In genomic region chr14:88879016-88879415, GRCh38 we compare ENCODE assay signal across 12 cellular contexts. TPM values are rescaled to one million over a fixed set of nuclear protein-coding genes. Genes with fewer than 3 reads are reported as not detected.
A peak's percentile ranks its signal among the peaks of the same experiment; 100 is the strongest.
DNase-seq lines count a peak whose midpoint lies in the region; ATAC-seq, FAIRE-seq and TF ChIP-seq lines count a peak whose summit lies in the region.
"Had no signal": no experiment of that assay in that cellular context is flagged by ENCODE, and none has a peak within 500 bp of the region (broad histone marks: within the 10 kb centered on the region; RNA-seq: fewer than 3 reads in every experiment).

No MANE protein-coding gene starts in this region.

- CTCF ChIA-PET in A549 (lab: Yijun Ruan, JAX): interaction anchor here (1.3 kb wide), 1 partner anchor 86 kb away, joined by 3 read pairs; the partner anchor contains the start of gene EML5
- CTCF ChIA-PET in activated CD8-positive, alpha-beta T cell treated with anti-CD3 and anti-CD28 coated beads, Interleukin-2, amount 10 ng/mL, durations not matched to agents 7 days and 5 days (lab: Charles Lee): interaction anchor here (1.7 kb wide), 1 partner anchor 10 kb away, joined by 5 read pairs; no protein-coding TSS in a partner anchor

- no peak for TF ChIP-seq EP300 in A549 (IDR thresholded peaks at IDR 0.05)

- H3K36me3 Mint-ChIP-seq in activated CD8-positive, alpha-beta T cell treated with anti-CD3 and anti-CD28 coated beads, Interleukin-2, amount 10 ng/mL, durations not matched to agents 7 days and 5 days (ENCODE audit: low read depth): no peaks in the 10 kb centered on the region

- peak in 1 of 2 experiments; percentile 27 for DNase-seq in A549 (ENCODE audit: low read depth in 1 of 2, low spot score in 1 of 2)
- peak; percentile 21 to 50 for DNase-seq in HL-60 (ENCODE audit: low read depth in 1 of 2, low spot score in 1 of 2)
- peak; percentile 81 for DNase-seq in adipocyte (ENCODE audit: low read depth)
- peak; percentile 37 for DNase-seq in fibroblast of the conjunctiva (ENCODE audit: low read depth)
- no peak for DNase-seq in NCI-H524 (lab: John Stamatoyannopoulos, UW)
- no peak for DNase-seq in activated CD8-positive, alpha-beta T cell treated with anti-CD3 and anti-CD28 coated beads, Interleukin-2, amount 10 ng/mL, durations not matched to agents 7 days and 5 days
- DNase-seq: activated CD4-positive, alpha-beta T cell treated with anti-CD3 and anti-CD28 coated beads, Interleukin-2, amount 10 ng/mL, durations not matched to agents 24 days and 14 days; cerebellar nuclear complex; spleen; upper lobe of left lung had no signal

- no peaks in the 10 kb centered on the region for H3K9me3 Mint-ChIP-seq in activated CD8-positive, alpha-beta T cell treated with anti-CD3 and anti-CD28 coated beads, Interleukin-2, amount 10 ng/mL, durations not matched to agents 7 days and 5 days (ENCODE audit: insufficient read depth)

- H3K4me1 ChIP-seq in A549 (no peaks in the 10 kb centered on the region), adipocyte (ENCODE audit: control insufficient read depth, insufficient read depth, low read length) (no peaks in the 10 kb centered on the region)
- H3K4me1 ChIP-seq: spleen, upper lobe of left lung had no signal

- POLR2A ChIA-PET in A549 (lab: Yijun Ruan, JAX): no interaction called here
- POLR2A ChIA-PET in activated CD8-positive, alpha-beta T cell treated with anti-CD3 and anti-CD28 coated beads, Interleukin-2, amount 10 ng/mL, durations not matched to agents 7 days and 5 days (lab: Charles Lee): no interaction called here

- no peak for TF ChIP-seq POLR2A in A549 (IDR thresholded peaks at IDR 0.05; ENCODE audit: low read length)

- no peak overlapping the region for H3K4me2 ChIP-seq in A549

- H3K27me3 ChIP-seq in HL-60 (ENCODE audit: insufficient read depth, poor library complexity, severe bottlenecking) (no peaks in the 10 kb centered on the region), adipocyte (replicated peaks; ENCODE audit: control insufficient read depth, insufficient read depth, low read length) (no peaks in the 10 kb centered on the region)
- H3K27me3 ChIP-seq: spleen, upper lobe of left lung had no signal

- 54% methylated on average over 3 of the region's 3 CpGs for WGBS in A549 (ENCODE audit: missing lambda C conversion rate)

- H3K27ac ChIP-seq in A549 (no peak overlapping the region), HL-60 (replicated peaks) (peak overlapping the region; percentile 45; the same call in 1 of the 2 replicates)
- H3K27ac ChIP-seq: upper lobe of left lung had no signal

- no peak for FAIRE-seq in A549 (lab: Jason Lieb, UNC)

- no peak overlapping the region for H3K27ac Mint-ChIP-seq in activated CD8-positive, alpha-beta T cell treated with anti-CD3 and anti-CD28 coated beads, Interleukin-2, amount 10 ng/mL, durations not matched to agents 7 days and 5 days
- H3K27ac Mint-ChIP-seq: activated CD4-positive, alpha-beta T cell treated with anti-CD3 and anti-CD28 coated beads, Interleukin-2, amount 10 ng/mL, durations not matched to agents 24 days and 14 days had no signal

- no peaks in the 10 kb centered on the region for H3K4me1 Mint-ChIP-seq in activated CD8-positive, alpha-beta T cell treated with anti-CD3 and anti-CD28 coated beads, Interleukin-2, amount 10 ng/mL, durations not matched to agents 7 days and 5 days (ENCODE audit: low read depth)
- H3K4me1 Mint-ChIP-seq: activated CD4-positive, alpha-beta T cell treated with anti-CD3 and anti-CD28 coated beads, Interleukin-2, amount 10 ng/mL, durations not matched to agents 24 days and 14 days had no signal

- ATAC-seq in A549 (0 out of 6 replicates have a peak, but pooled peaks of 1 of the 2 experiments have one; percentile 56), HG02973 (IDR thresholded peaks at IDR 0.05; ENCODE audit: unreplicated experiment) (no peak), HG03520 (IDR thresholded peaks at IDR 0.05; ENCODE audit: unreplicated experiment) (no peak)
- ATAC-seq in activated CD8-positive, alpha-beta T cell treated with anti-CD3 and anti-CD28 coated beads, Interleukin-2, amount 10 ng/mL, durations not matched to agents 7 days and 5 days: no peak

- no peak for TF ChIP-seq RAD21 in A549 (conservative IDR thresholded peaks at IDR 0.05 in 1 of 2, IDR thresholded peaks at IDR 0.05 in 1 of 2)

- no peak overlapping the region for H3K4me3 Mint-ChIP-seq in activated CD8-positive, alpha-beta T cell treated with anti-CD3 and anti-CD28 coated beads, Interleukin-2, amount 10 ng/mL, durations not matched to agents 7 days and 5 days
- H3K4me3 Mint-ChIP-seq: activated CD4-positive, alpha-beta T cell treated with anti-CD3 and anti-CD28 coated beads, Interleukin-2, amount 10 ng/mL, durations not matched to agents 24 days and 14 days had no signal

- peaks cover 62% of the 10 kb centered on the region for H3K36me3 ChIP-seq in adipocyte (ENCODE audit: control insufficient read depth, insufficient read depth, low read length, severe bottlenecking)
- H3K36me3 ChIP-seq: upper lobe of left lung had no signal

- H3K27me3 Mint-ChIP-seq in activated CD8-positive, alpha-beta T cell treated with anti-CD3 and anti-CD28 coated beads, Interleukin-2, amount 10 ng/mL, durations not matched to agents 7 days and 5 days (ENCODE audit: low read depth): no peaks in the 10 kb centered on the region
- H3K27me3 Mint-ChIP-seq: activated CD4-positive, alpha-beta T cell treated with anti-CD3 and anti-CD28 coated beads, Interleukin-2, amount 10 ng/mL, durations not matched to agents 24 days and 14 days had no signal

- TF ChIP-seq CTCF in A549 (IDR thresholded peaks at IDR 0.05) (no peak), HL-60 (IDR thresholded peaks at IDR 0.05; ENCODE audit: insufficient read depth, low read length) (no peak)

- peaks cover 22% of the 10 kb centered on the region for H3K9me3 ChIP-seq in A549
- H3K9me3 ChIP-seq in adipocyte (ENCODE audit: control insufficient read depth, low read length): peaks cover 37% of the 10 kb centered on the region

- H3K9ac ChIP-seq in adipocyte (ENCODE audit: low read length): no peak overlapping the region

- H3K4me3 ChIP-seq in A549: no peak overlapping the region
- H3K4me3 ChIP-seq in HL-60 (replicated peaks; ENCODE audit: insufficient read depth, low read length): no peak overlapping the region
- no peak overlapping the region for H3K4me3 ChIP-seq in adipocyte (ENCODE audit: low read length)
- H3K4me3 ChIP-seq: spleen, upper lobe of left lung had no signal

TF ChIP-seq in A549, 52 proteins besides CTCF, POLR2A, EP300 and RAD21:
- TF ChIP-seq HMGXB4 (CRISPR knock-in tag; IDR thresholded peaks at IDR 0.05; ENCODE audit: borderline replicate concordance) (no peak), FOSL2 (IDR thresholded peaks at IDR 0.05) (no peak), FOSL2 (CRISPR knock-in tag; IDR thresholded peaks at IDR 0.05) (peak; percentile 59; the same call in 1 of the 2 replicates)

RNA-seq across cellular contexts. Expression of gene TTC8, which starts 54.6 kb away (rescaled TPM):
- polyA plus RNA-seq in A549 (2011; rRNA removed) (55.1 and 56.8 TPM in 2 replicates), A549 (2017; fragmentation: RNase III; extraction: RNeasy Plus Mini Kit Qiagen cat#74134 plus additional on column Dnase treatment) (34.4 to 43.3 TPM (median 36.6 TPM) in 3 replicates)
- polyA plus RNA-seq in A549 (2012; cell fraction: cytosol; rRNA removed): 38.4 and 39.9 TPM in 2 replicates
- 19.3 and 35.0 TPM in 2 replicates for polyA plus RNA-seq in A549 (2012; cell fraction: nucleus; rRNA removed)
- polyA minus RNA-seq in A549 (2011; rRNA and poly(A)+ RNA removed): 32.9 and 47.9 TPM in 2 replicates
- total RNA-seq in activated CD8-positive, alpha-beta T cell treated with anti-CD3 and anti-CD28 coated beads, Interleukin-2, amount 10 ng/mL, durations not matched to agents 7 days and 5 days: 1 to 10 TPM in 1 of 2 experiments, under 1 TPM in 1; 0.97 to 1.4 TPM

Comparison
In these comparisons a context has a peak if more than half of its experiments do, and no peak if none do; other contexts are left out.
1. DNase-seq: peak in HL-60 (2 of 2), adipocyte (single experiment) and fibroblast of the conjunctiva (single experiment); none in NCI-H524 (0 of 2) and activated CD8-positive, alpha-beta T cell treated with anti-CD3 and anti-CD28 coated beads, Interleukin-2, amount 10 ng/mL, durations not matched to agents 7 days and 5 days (single experiment).